Comparison of ENCODE assay signal across 18 cellular contexts in the genomic region with DNA sequence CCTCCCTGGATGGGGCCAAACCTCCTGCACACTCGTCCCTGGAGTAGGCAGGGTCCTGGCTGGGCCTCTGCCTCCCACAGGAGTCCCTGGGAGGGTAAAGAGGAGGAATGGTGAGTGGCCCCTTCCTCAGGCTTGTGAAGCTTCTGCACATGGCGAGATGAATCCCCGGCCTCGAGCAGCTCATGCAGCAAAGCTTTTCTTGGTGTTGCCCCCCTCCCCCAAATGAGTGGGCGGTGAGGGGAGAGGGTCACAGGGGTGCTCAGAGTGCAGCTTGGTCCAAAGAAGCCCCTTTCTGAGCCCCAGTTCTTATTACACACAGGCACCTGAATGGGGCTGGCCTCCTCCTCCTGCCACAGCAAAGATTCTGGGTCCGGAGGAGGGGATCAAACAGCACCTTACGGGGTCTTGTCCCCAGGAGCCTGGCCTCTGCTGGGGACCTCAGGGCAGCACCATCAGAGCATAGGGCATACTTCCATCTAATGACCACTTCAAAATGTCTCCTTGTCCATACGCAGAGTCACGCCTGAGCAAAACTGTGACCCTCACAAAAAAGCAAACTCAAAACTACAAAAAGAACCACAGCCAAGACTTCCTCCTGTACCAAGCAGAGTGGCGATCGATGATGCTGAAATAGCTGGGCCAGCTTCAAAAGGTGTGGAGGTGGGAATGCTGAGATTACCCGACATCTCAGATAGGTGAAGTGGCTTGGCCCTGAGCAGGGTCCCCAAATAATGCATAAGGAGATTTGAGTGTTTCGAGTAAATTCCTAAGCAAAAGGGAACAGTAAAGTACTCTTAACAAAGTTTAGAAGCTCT.
"Had no signal": no experiment of that assay in that cellular context is flagged by ENCODE, and none has a peak within 500 bp of the region (broad histone marks: within the 10 kb centered on the region; RNA-seq: fewer than 3 reads in every experiment).

No MANE protein-coding gene starts in this region.

- H3K27me3 ChIP-seq: brain microvascular endothelial cell, right atrium auricular region, suprapubic skin had no signal

- H3K36me3 ChIP-seq: brain microvascular endothelial cell, right atrium auricular region, suprapubic skin, WERI-Rb-1 had no signal

- H3K4me3 ChIP-seq: right atrium auricular region, suprapubic skin had no signal

- H3K9me3 ChIP-seq: right atrium auricular region, suprapubic skin had no signal

- ATAC-seq: activated T-helper 17 cell treated with anti-CD3 and anti-CD28 coated beads, Interleukin-2, amount 50 U/mL, for 72 hours had no signal

- DNase-seq: activated CD4-positive, alpha-beta T cell treated with anti-CD3 and anti-CD28 coated beads, Interleukin-2, amount 50 U/mL, for 48 hours; activated naive CD4-positive, alpha-beta T cell treated with Interleukin-2 at 50 U/mL for 16 hours; activated naive CD8-positive, alpha-beta T cell treated with anti-CD3 and anti-CD28 coated beads, Interleukin-2, amount 10 ng/mL, durations not matched to agents 7 days and 5 days; brain microvascular endothelial cell; central memory CD4-positive, alpha-beta T cell; foreskin melanocyte; glutamatergic neuron; hypothalamus; midbrain; nephron progenitor cell; occipital lobe; stimulated activated CD4-positive, alpha-beta T cell treated with anti-CD3 and anti-CD28 coated beads, Interleukin-15, amount 100 ng/mL, for 24 hours; stimulated activated CD4-positive, alpha-beta T cell treated with anti-CD3 and anti-CD28 coated beads, Interleukin-2, amount 100 ng/mL, for 48 hours; T-helper 2 cell; WERI-Rb-1 had no signal

- H3K27ac ChIP-seq: brain microvascular endothelial cell, suprapubic skin, WERI-Rb-1 had no signal
